Comparison of ENCODE assay signal across 9 cellular contexts in genomic region chr5:56011835-56012234, GRCh38. TPM values are rescaled to one million over a fixed set of nuclear protein-coding genes. Genes with fewer than 3 reads are reported as not detected.
DNase-seq lines count a peak whose midpoint lies in the region; ATAC-seq and TF ChIP-seq lines count a peak whose summit lies in the region.
"Had no signal": no experiment of that assay in that cellular context is flagged by ENCODE, and none has a peak within 500 bp of the region (broad histone marks: within the 10 kb centered on the region; RNA-seq: fewer than 3 reads in every experiment).

No MANE protein-coding gene starts in this region.

- no peak for TF ChIP-seq EP300 in tibial nerve (IDR thresholded peaks at IDR 0.05)

- H3K27ac ChIP-seq in epithelial cell of prostate (peak overlapping the region; percentile 61), tibial nerve (no peak overlapping the region)

- DNase-seq in RPMI7951 (ENCODE audit: low read depth) (peak; percentile 86), epithelial cell of prostate (ENCODE audit: low read depth, low spot score) (no peak), NCI-H748 treated with DMSO at 0.1 percent for 48 hours (lab: John Stamatoyannopoulos, UW) (no peak), COLO829 (ENCODE audit: low spot score) (no peak), cortex of kidney (lab: John Stamatoyannopoulos, UW) (no peak), tibial nerve (ENCODE audit: low spot score in 2 of 2) (no peak)
- peak; percentile 38 to 44 for DNase-seq in stimulated activated CD4-positive, alpha-beta T cell treated with anti-CD3 and anti-CD28 coated beads, Interleukin-2, amount 100 ng/mL, for 24 hours

- no peaks in the 10 kb centered on the region for H3K4me1 ChIP-seq in tibial nerve

- no peaks in the 10 kb centered on the region for H3K9me3 ChIP-seq in tibial nerve

- 63 to 75% methylated on average over 3 of the region's 3 CpGs for WGBS in tibial nerve, 2 donors

- no peak for TF ChIP-seq POLR2A in tibial nerve (IDR thresholded peaks at IDR 0.05)

- H3K27me3 ChIP-seq in tibial nerve = no peaks in the 10 kb centered on the region

- no peaks in the 10 kb centered on the region for H3K36me3 ChIP-seq in tibial nerve

- ATAC-seq in GM21381 (IDR thresholded peaks at IDR 0.05; ENCODE audit: unreplicated experiment) = peak; percentile 20

- no peak overlapping the region for H3K4me3 ChIP-seq in tibial nerve
- H3K4me3 ChIP-seq: skin epidermis had no signal

- TF ChIP-seq CTCF in tibial nerve (IDR thresholded peaks at IDR 0.05) = no peak

RNA-seq across cellular contexts. Expression of gene IL6ST, which starts 17.1 kb away (rescaled TPM):
- 124 and 136 TPM in 2 replicates for total RNA-seq in RPMI7951 (2014; rRNA removed; shearing (Covaris generic))
- 100 to 1,000 TPM; 368 to 466 (median 413) TPM for total RNA-seq in tibial nerve

Comparison
In these comparisons a context has a peak if more than half of its experiments do, and no peak if none do; other contexts are left out.
1. DNase-seq: peak in RPMI7951 (single experiment) and stimulated activated CD4-positive, alpha-beta T cell treated with anti-CD3 and anti-CD28 coated beads, Interleukin-2, amount 100 ng/mL, for 24 hours (2 of 2); none in epithelial cell of prostate (single experiment), NCI-H748 treated with DMSO at 0.1 percent for 48 hours (single experiment), COLO829 (single experiment), cortex of kidney (single experiment) and tibial nerve (0 of 2).